In genomic region chr3:134311265-134311664, GRCh38 we compare ENCODE assay signal across 12 cellular contexts.
DNase-seq lines count a peak whose midpoint lies in the region; ATAC-seq and TF ChIP-seq lines count a peak whose summit lies in the region.
"Had no signal": no experiment of that assay in that cellular context is flagged by ENCODE, and none has a peak within 500 bp of the region (broad histone marks: within the 10 kb centered on the region; RNA-seq: fewer than 3 reads in every experiment).

No MANE protein-coding gene starts in this region.

- no peaks in the 10 kb centered on the region for H3K36me3 Mint-ChIP-seq in Caco-2 (ENCODE audit: insufficient read depth, unreplicated experiment)
- H3K36me3 Mint-ChIP-seq: activated naive CD8-positive, alpha-beta T cell treated with anti-CD3 and anti-CD28 coated beads, Interleukin-2, amount 10 ng/mL, durations not matched to agents 7 days and 5 days had no signal

- intact Hi-C loops in Caco-2 (cut with micrococcal nuclease; ENCODE audit: unreplicated experiment), result no loop called here
- intact Hi-C loops in sciatic nerve (cut with DNase I), result loop anchor here (5.0 kb wide), 1 partner anchor 61 kb away; the partner anchor contains the start of gene AMOTL2

- no TSS peak for BruUV-seq in Caco-2 (replicated peaks; lab: Mats Ljungman, UMichigan)

- TF ChIP-seq POLR2A in erythroblast (IDR thresholded peaks at IDR 0.05; ENCODE audit: low read length), result no peak

- CTCF ChIA-PET in Caco-2 (lab: Charles Lee) (interaction anchor here (0.6 to 0.8 kb wide), 5 partner anchors 29 to 140 kb away, joined by 3 to 5 read pairs (median 3); no protein-coding TSS in a partner anchor), RWPE1 (lab: Yijun Ruan, JAX) (interaction anchor here (1.6 kb wide), 1 partner anchor 47 kb away, joined by 5 read pairs; no protein-coding TSS in a partner anchor)

- POLR2A ChIA-PET in Caco-2 (lab: Charles Lee), result interaction anchor here (2.9 kb wide), 1 partner anchor 53 kb away, joined by 31 read pairs; no protein-coding TSS in a partner anchor
- POLR2A ChIA-PET in RWPE1 (lab: Yijun Ruan, JAX; ENCODE audit: low non-redundant PET), result no interaction called here

- H3K4me2 ChIP-seq in fibroblast of lung (ENCODE audit: extremely low read depth, insufficient read depth, low read length), result no peak overlapping the region

- DNase-seq in Caco-2 (no peak), RWPE1 (ENCODE audit: low spot score) (no peak), fibroblast of lung (ENCODE audit: low read depth in 2 of 2) (peak; percentile 40 to 86), sciatic nerve (ENCODE audit: low spot score) (peak; percentile 49), erythroblast (lab: John Stamatoyannopoulos, UW) (no peak), HT-29 (ENCODE audit: low spot score) (no peak)
- DNase-seq: activated naive CD8-positive, alpha-beta T cell treated with anti-CD3 and anti-CD28 coated beads, Interleukin-2, amount 10 ng/mL, durations not matched to agents 7 days and 5 days; NCI-H510A had no signal

- H3K36me3 ChIP-seq in Caco-2 (ENCODE audit: control insufficient read depth, insufficient read depth, low read length), result no peaks in the 10 kb centered on the region
- no peaks in the 10 kb centered on the region for H3K36me3 ChIP-seq in fibroblast of lung (ENCODE audit: control insufficient read depth, insufficient read depth, low read length)
- H3K36me3 ChIP-seq: BLaER1 treated with 17β-estradiol and CSF1 and Interleukin-3, amounts not matched to agents 10 nM and 100 nM had no signal

- H3K4me1 ChIP-seq in Caco-2, result peaks cover 75% of the 10 kb centered on the region
- H3K4me1 ChIP-seq in fibroblast of lung (ENCODE audit: control insufficient read depth, extremely low read depth, insufficient read depth, low read length), result peaks cover 42% of the 10 kb centered on the region

- H3K4me3 Mint-ChIP-seq in Caco-2 (ENCODE audit: unreplicated experiment), result no peak overlapping the region
- H3K4me3 Mint-ChIP-seq: activated naive CD8-positive, alpha-beta T cell treated with anti-CD3 and anti-CD28 coated beads, Interleukin-2, amount 10 ng/mL, durations not matched to agents 7 days and 5 days had no signal

- peaks cover 3% of the 10 kb centered on the region for H3K79me2 ChIP-seq in fibroblast of lung (ENCODE audit: control insufficient read depth, insufficient read depth, low read length)

- H3K9me3 Mint-ChIP-seq in Caco-2 (ENCODE audit: unreplicated experiment), result no peaks in the 10 kb centered on the region
- H3K9me3 Mint-ChIP-seq: activated naive CD8-positive, alpha-beta T cell treated with anti-CD3 and anti-CD28 coated beads, Interleukin-2, amount 10 ng/mL, durations not matched to agents 7 days and 5 days had no signal

- H2AFZ ChIP-seq in fibroblast of lung (ENCODE audit: low read length), result no peak overlapping the region

- H3K4me3 ChIP-seq in Caco-2 (ENCODE audit: low read depth, low read length) (no peak overlapping the region), fibroblast of lung (replicated peaks in 1 of 4; ENCODE audit: control extremely low read depth in 1 of 4, insufficient read depth in 1 of 4, low read depth in 3 of 4, low read length in 4 of 4) (no peak overlapping the region)
- H3K4me3 ChIP-seq: BLaER1 treated with 17β-estradiol and CSF1 and Interleukin-3, amounts not matched to agents 10 nM and 100 nM; lung had no signal

- H3K27ac Mint-ChIP-seq in Caco-2 (ENCODE audit: unreplicated experiment), result peak overlapping the region; percentile 92
- H3K27ac Mint-ChIP-seq: activated naive CD8-positive, alpha-beta T cell treated with anti-CD3 and anti-CD28 coated beads, Interleukin-2, amount 10 ng/mL, durations not matched to agents 7 days and 5 days had no signal

- H3K27ac ChIP-seq in RWPE1 (peak overlapping the region; percentile 83), fibroblast of lung (ENCODE audit: insufficient read depth, low read length) (no peak overlapping the region)

- H3K27me3 ChIP-seq in Caco-2 (replicated peaks; ENCODE audit: control insufficient read depth, insufficient read depth, low read length) (no peaks in the 10 kb centered on the region), fibroblast of lung (ENCODE audit: control insufficient read depth, insufficient read depth, low read length) (no peaks in the 10 kb centered on the region)

- ATAC-seq in sciatic nerve (no peak), HG03457 (IDR thresholded peaks at IDR 0.05; ENCODE audit: unreplicated experiment) (no peak), HG03045 (IDR thresholded peaks at IDR 0.05; ENCODE audit: unreplicated experiment) (no peak)

- no peaks in the 10 kb centered on the region for H3K9me3 ChIP-seq in Caco-2
- no peaks in the 10 kb centered on the region for H3K9me3 ChIP-seq in fibroblast of lung (ENCODE audit: control insufficient read depth, insufficient read depth, low read depth, low read length)
- H3K9me3 ChIP-seq: BLaER1 treated with 17β-estradiol and CSF1 and Interleukin-3, amounts not matched to agents 10 nM and 100 nM had no signal

- H3K4me1 Mint-ChIP-seq in Caco-2 (ENCODE audit: low read depth, unreplicated experiment), result peaks cover 34% of the 10 kb centered on the region

- TF ChIP-seq CTCF in Caco-2 (IDR thresholded peaks at IDR 0.05; ENCODE audit: insufficient read depth in 1 of 2, low read depth in 1 of 2, low read length in 1 of 2, severe bottlenecking in 1 of 2, unreplicated experiment in 1 of 2), result no peak
- TF ChIP-seq CTCF in RWPE1 (conservative IDR thresholded peaks at IDR 0.05; ENCODE audit: low read depth), result no peak
- TF ChIP-seq CTCF in fibroblast of lung (conservative IDR thresholded peaks at IDR 0.05 in 1 of 2, IDR thresholded peaks at IDR 0.05 in 1 of 2; ENCODE audit: low read depth in 1 of 2, low read length in 2 of 2), result no peak

- H4K20me1 ChIP-seq in fibroblast of lung (ENCODE audit: control insufficient read depth, extremely low read depth, insufficient read depth, low read length), result no peaks in the 10 kb centered on the region
- H4K20me1 ChIP-seq: BLaER1 treated with 17β-estradiol and CSF1 and Interleukin-3, amounts not matched to agents 10 nM and 100 nM had no signal

- H3K9ac ChIP-seq in fibroblast of lung (ENCODE audit: insufficient read depth, low read length), result no peak overlapping the region
- H3K9ac ChIP-seq: BLaER1 treated with 17β-estradiol and CSF1 and Interleukin-3, amounts not matched to agents 10 nM and 100 nM had no signal

- H3K27me3 Mint-ChIP-seq in Caco-2 (ENCODE audit: insufficient read depth, unreplicated experiment), result no peaks in the 10 kb centered on the region

Comparison
In these comparisons a context has a peak if more than half of its experiments do, and no peak if none do; other contexts are left out.
1. DNase-seq: peak in fibroblast of lung (2 of 2) and sciatic nerve (single experiment); none in Caco-2 (0 of 2), RWPE1 (single experiment), erythroblast (0 of 2) and HT-29 (single experiment).